17 cellular contexts compared by ENCODE assay signal in the genomic region with DNA sequence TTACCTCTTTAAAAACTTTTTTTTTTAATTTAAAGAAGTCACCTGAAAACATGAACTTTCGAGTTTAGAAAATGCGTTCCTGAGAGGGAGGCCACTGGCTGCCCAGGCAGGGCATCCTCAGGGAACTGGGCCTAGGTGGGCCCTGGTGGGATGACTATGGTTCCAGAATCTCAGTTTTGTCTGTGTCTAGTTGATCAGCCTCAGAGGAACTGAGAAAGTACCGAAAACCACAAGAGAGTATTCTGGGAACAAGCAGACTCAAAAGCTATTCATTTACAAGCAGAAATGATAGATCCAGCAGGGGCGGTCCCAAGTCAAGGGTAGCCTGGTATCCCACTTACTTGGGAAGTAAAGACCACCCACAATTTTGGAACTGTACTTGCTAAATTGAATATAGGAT. TPM values are rescaled to one million over a fixed set of nuclear protein-coding genes. Genes with fewer than 3 reads are reported as not detected.
DNase-seq lines count a peak whose midpoint lies in the region; ATAC-seq and TF ChIP-seq lines count a peak whose summit lies in the region.
"Had no signal": no experiment of that assay in that cellular context is flagged by ENCODE, and none has a peak within 500 bp of the region (broad histone marks: within the 10 kb centered on the region; RNA-seq: fewer than 3 reads in every experiment).

No MANE protein-coding gene starts in this region.

- no peak for TF ChIP-seq POLR2A in vagina (IDR thresholded peaks at IDR 0.05)

- no peaks in the 10 kb centered on the region for H3K27me3 ChIP-seq in tibial artery
- H3K27me3 ChIP-seq in vagina = no peaks in the 10 kb centered on the region

- H3K27ac ChIP-seq in tibial artery (peak overlapping the region; percentile 9 to 63), vagina (no peak overlapping the region)
- H3K27ac ChIP-seq: HL-60 had no signal

- intact Hi-C loops in tibial artery (cut with DNase I; ENCODE audit: low total_unique reads) (no loop called here), vagina (cut with DNase I) (no loop called here)

- DNase-seq in tibial artery (no peak), vagina (ENCODE audit: extremely low spot score in 2 of 2) (no peak), NCI-H82 (lab: John Stamatoyannopoulos, UW) (no peak)
- DNase-seq: activated naive CD4-positive, alpha-beta T cell treated with anti-CD3 and anti-CD28 coated beads, Interleukin-2, amount 50 U/mL, for 16 hours; DMS53; Kasumi-1; left ventricle myocardium inferior; naive thymus-derived CD4-positive, alpha-beta T cell; NCI-H187; NCI-H526; T-cell had no signal

- no peak overlapping the region for H3K4me3 ChIP-seq in tibial artery
- H3K4me3 ChIP-seq in vagina = no peak overlapping the region

- no peak for TF ChIP-seq CTCF in tibial artery (IDR thresholded peaks at IDR 0.05)
- no peak for TF ChIP-seq CTCF in vagina (IDR thresholded peaks at IDR 0.05)

- H3K36me3 ChIP-seq in tibial artery (peaks cover 0 to 6% (median 0%) of the 10 kb centered on the region in 3 donors), vagina (no peaks in the 10 kb centered on the region)

- H3K4me1 ChIP-seq in tibial artery = peaks cover 0 to 88% (median 41%) of the 10 kb centered on the region in 4 donors
- H3K4me1 ChIP-seq in vagina = peaks cover 86% of the 10 kb centered on the region

- ATAC-seq in GM19025 (IDR thresholded peaks at IDR 0.05; ENCODE audit: low read depth, unreplicated experiment) (peak; percentile 91), GM21717 (IDR thresholded peaks at IDR 0.05; ENCODE audit: unreplicated experiment) (peak; percentile 96), HG03378 (IDR thresholded peaks at IDR 0.05; ENCODE audit: unreplicated experiment) (peak; percentile 74), HG02970 (IDR thresholded peaks at IDR 0.05; ENCODE audit: low FRiP score, unreplicated experiment) (no peak)
- ATAC-seq: activated CD4-positive, CD25-positive, alpha-beta regulatory T cell treated with anti-CD3 and anti-CD28 coated beads, Interleukin-2, amount 50 U/mL, for 24 hours; naive thymus-derived CD4-positive, alpha-beta T cell; T-cell had no signal

- H3K9me3 ChIP-seq in tibial artery (no peaks in the 10 kb centered on the region), vagina (no peaks in the 10 kb centered on the region)
- H3K9me3 ChIP-seq: left ventricle myocardium inferior had no signal

RNA-seq across cellular contexts. Expression of gene WWTR1, which starts 10.5 kb away (rescaled TPM):
- total RNA-seq in vagina = 181 TPM
